Comparison of ENCODE assay signal across 1 cellular context in the genomic region with DNA sequence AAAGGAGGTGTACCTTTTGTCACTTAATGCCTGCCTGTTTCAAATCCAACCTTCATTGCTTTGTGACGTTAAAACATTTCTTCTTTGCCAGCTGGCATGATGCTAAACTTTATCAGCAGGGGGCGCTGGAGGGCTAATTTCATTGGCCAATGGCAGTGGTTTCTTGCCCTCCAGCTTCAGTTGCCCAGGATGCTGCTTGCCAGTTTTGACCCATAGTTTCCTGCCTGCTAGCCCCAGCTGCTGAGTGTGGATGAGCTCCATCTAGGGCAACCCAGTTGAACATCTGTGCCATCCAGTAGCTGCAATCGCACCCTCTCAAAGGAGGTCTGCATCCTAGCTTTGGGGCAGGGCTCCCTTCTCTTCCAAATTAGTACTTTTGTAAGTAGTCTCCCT.
TF ChIP-seq lines count a peak whose summit lies in the region.

No MANE protein-coding gene starts in this region.

TF ChIP-seq in GM23338, 12 proteins besides CTCF, POLR2A, EP300 and RAD21 (continued from another document):
- TF ChIP-seq, protein P1, sequence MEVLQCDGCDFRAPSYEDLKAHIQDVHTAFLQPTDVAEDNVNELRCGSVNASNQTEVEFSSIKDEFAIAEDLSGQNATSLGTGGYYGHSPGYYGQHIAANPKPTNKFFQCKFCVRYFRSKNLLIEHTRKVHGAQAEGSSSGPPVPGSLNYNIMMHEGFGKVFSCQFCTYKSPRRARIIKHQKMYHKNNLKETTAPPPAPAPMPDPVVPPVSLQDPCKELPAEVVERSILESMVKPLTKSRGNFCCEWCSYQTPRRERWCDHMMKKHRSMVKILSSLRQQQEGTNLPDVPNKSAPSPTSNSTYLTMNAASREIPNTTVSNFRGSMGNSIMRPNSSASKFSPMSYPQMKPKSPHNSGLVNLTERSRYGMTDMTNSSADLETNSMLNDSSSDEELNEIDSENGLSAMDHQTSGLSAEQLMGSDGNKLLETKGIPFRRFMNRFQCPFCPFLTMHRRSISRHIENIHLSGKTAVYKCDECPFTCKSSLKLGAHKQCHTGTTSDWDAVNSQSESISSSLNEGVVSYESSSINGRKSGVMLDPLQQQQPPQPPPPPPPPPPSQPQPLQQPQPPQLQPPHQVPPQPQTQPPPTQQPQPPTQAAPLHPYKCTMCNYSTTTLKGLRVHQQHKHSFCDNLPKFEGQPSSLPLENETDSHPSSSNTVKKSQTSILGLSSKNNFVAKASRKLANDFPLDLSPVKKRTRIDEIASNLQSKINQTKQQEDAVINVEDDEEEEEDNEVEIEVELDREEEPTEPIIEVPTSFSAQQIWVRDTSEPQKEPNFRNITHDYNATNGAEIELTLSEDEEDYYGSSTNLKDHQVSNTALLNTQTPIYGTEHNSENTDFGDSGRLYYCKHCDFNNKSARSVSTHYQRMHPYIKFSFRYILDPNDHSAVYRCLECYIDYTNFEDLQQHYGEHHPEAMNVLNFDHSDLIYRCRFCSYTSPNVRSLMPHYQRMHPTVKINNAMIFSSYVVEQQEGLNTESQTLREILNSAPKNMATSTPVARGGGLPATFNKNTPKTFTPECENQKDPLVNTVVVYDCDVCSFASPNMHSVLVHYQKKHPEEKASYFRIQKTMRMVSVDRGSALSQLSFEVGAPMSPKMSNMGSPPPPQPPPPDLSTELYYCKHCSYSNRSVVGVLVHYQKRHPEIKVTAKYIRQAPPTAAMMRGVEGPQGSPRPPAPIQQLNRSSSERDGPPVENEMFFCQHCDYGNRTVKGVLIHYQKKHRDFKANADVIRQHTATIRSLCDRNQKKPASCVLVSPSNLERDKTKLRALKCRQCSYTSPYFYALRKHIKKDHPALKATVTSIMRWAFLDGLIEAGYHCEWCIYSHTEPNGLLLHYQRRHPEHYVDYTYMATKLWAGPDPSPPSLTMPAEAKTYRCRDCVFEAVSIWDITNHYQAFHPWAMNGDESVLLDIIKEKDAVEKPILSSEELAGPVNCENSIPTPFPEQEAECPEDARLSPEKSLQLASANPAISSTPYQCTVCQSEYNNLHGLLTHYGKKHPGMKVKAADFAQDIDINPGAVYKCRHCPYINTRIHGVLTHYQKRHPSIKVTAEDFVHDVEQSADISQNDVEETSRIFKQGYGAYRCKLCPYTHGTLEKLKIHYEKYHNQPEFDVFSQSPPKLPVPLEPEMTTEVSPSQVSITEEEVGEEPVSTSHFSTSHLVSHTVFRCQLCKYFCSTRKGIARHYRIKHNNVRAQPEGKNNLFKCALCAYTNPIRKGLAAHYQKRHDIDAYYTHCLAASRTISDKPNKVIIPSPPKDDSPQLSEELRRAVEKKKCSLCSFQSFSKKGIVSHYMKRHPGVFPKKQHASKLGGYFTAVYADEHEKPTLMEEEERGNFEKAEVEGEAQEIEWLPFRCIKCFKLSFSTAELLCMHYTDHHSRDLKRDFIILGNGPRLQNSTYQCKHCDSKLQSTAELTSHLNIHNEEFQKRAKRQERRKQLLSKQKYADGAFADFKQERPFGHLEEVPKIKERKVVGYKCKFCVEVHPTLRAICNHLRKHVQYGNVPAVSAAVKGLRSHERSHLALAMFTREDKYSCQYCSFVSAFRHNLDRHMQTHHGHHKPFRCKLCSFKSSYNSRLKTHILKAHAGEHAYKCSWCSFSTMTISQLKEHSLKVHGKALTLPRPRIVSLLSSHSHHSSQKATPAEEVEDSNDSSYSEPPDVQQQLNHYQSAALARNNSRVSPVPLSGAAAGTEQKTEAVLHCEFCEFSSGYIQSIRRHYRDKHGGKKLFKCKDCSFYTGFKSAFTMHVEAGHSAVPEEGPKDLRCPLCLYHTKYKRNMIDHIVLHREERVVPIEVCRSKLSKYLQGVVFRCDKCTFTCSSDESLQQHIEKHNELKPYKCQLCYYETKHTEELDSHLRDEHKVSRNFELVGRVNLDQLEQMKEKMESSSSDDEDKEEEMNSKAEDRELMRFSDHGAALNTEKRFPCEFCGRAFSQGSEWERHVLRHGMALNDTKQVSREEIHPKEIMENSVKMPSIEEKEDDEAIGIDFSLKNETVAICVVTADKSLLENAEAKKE (CRISPR knock-in tag; IDR thresholded peaks at IDR 0.05): no peak
- TF ChIP-seq, protein P2, sequence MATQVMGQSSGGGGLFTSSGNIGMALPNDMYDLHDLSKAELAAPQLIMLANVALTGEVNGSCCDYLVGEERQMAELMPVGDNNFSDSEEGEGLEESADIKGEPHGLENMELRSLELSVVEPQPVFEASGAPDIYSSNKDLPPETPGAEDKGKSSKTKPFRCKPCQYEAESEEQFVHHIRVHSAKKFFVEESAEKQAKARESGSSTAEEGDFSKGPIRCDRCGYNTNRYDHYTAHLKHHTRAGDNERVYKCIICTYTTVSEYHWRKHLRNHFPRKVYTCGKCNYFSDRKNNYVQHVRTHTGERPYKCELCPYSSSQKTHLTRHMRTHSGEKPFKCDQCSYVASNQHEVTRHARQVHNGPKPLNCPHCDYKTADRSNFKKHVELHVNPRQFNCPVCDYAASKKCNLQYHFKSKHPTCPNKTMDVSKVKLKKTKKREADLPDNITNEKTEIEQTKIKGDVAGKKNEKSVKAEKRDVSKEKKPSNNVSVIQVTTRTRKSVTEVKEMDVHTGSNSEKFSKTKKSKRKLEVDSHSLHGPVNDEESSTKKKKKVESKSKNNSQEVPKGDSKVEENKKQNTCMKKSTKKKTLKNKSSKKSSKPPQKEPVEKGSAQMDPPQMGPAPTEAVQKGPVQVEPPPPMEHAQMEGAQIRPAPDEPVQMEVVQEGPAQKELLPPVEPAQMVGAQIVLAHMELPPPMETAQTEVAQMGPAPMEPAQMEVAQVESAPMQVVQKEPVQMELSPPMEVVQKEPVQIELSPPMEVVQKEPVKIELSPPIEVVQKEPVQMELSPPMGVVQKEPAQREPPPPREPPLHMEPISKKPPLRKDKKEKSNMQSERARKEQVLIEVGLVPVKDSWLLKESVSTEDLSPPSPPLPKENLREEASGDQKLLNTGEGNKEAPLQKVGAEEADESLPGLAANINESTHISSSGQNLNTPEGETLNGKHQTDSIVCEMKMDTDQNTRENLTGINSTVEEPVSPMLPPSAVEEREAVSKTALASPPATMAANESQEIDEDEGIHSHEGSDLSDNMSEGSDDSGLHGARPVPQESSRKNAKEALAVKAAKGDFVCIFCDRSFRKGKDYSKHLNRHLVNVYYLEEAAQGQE (IDR thresholded peaks at IDR 0.05; ENCODE audit: unreplicated experiment): no peak
- TF ChIP-seq STAT1 (IDR thresholded peaks at IDR 0.05; ENCODE audit: unreplicated experiment) (no peak), ZNF114 (CRISPR knock-in tag; IDR thresholded peaks at IDR 0.05) (no peak), CREB1 (CRISPR knock-in tag; IDR thresholded peaks at IDR 0.05; ENCODE audit: low read depth) (no peak)
